Comparison of ENCODE assay signal across 10 cellular contexts in the genomic region with DNA sequence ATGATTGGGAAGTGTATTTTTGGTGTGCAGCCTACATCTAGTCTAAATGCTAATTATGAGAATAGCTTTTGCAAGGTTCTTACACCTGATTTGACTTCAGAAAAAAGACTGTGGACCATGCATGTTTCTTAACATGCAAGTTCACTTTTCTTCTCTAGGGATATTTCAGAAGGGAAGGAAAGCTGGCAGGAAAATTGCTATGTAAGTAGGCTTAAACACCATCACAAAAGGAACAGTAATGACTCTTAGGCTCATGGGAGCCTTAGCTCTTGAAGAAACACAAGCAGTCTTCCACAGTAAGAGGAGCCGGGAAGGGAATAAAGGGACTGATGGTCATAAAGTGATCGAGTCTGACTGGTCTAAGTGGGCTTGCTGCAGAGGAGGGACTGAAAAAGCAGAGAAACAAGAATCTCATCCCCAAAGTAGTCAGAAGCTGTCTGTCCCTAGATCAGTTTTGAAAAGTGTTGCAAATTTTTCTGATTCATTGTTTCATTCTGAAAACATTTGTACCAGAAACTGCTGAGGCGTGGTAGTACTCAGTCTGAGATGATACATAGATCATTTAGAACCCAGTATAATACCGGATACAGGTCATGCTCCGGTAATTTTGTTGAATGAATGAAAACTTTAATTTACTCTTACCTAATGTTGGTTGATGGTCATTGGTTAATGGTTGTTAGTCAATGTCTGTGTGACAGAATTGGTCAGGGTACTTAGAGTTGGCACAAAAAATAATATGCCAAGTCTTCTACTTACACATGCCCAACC. TPM values are rescaled to one million over a fixed set of nuclear protein-coding genes. Genes with fewer than 3 reads are reported as not detected.
DNase-seq lines count a peak whose midpoint lies in the region; ATAC-seq and TF ChIP-seq lines count a peak whose summit lies in the region.
"Had no signal": no experiment of that assay in that cellular context is flagged by ENCODE, and none has a peak within 500 bp of the region (broad histone marks: within the 10 kb centered on the region; RNA-seq: fewer than 3 reads in every experiment).

No MANE protein-coding gene starts in this region.

- ATAC-seq in GM18498 (IDR thresholded peaks at IDR 0.05; ENCODE audit: unreplicated experiment) (peak; percentile 57), GM19455 (IDR thresholded peaks at IDR 0.05; ENCODE audit: unreplicated experiment) (peak; percentile 57), HG03025 (IDR thresholded peaks at IDR 0.05; ENCODE audit: low FRiP score, unreplicated experiment) (peak; percentile 68), omental fat pad (ENCODE audit: low FRiP score) (no peak)
- ATAC-seq: effector memory CD8-positive, alpha-beta T cell; right lobe of liver had no signal

- DNase-seq in NCI-H69 (lab: John Stamatoyannopoulos, UW), result peak; percentile 56
- DNase-seq in NCI-H2081 (lab: John Stamatoyannopoulos, UW), result no peak
- DNase-seq in omental fat pad (ENCODE audit: low spot score), result no peak
- no peak for DNase-seq in stimulated activated CD8-positive, alpha-beta memory T cell treated with anti-CD3 and anti-CD28 coated beads, Interleukin-4, amount 100 ng/mL, for 48 hours
- no peak for DNase-seq in foreskin melanocyte
- DNase-seq: effector memory CD8-positive, alpha-beta T cell; right lobe of liver had no signal

- TF ChIP-seq CTCF in omental fat pad (IDR thresholded peaks at IDR 0.05), result no peak

RNA-seq across cellular contexts. Expression of a gene that starts 40.9 kb away (rescaled TPM):
- total RNA-seq in omental fat pad, result 10 to 100 TPM; 22.7 to 45.1 (median 26.5) TPM
